1 cellular context compared by ENCODE assay signal in genomic region chr3:51999861-52000260, GRCh38.
TF ChIP-seq lines count a peak whose summit lies in the region.

No MANE protein-coding gene starts in this region.

TF ChIP-seq in HepG2, 621 proteins besides CTCF, POLR2A, EP300 and RAD21:
- no peak for TF ChIP-seq RCOR2 (CRISPR knock-in tag; IDR thresholded peaks at IDR 0.05)
- TF ChIP-seq ARID4A (CRISPR knock-in tag; IDR thresholded peaks at IDR 0.05; ENCODE audit: borderline replicate concordance), result no peak
- no peak for TF ChIP-seq ATF7-NPFF (CRISPR knock-in tag; IDR thresholded peaks at IDR 0.05; ENCODE audit: low read depth)
- TF ChIP-seq HOXA3 (CRISPR knock-in tag; IDR thresholded peaks at IDR 0.05), result no peak
- TF ChIP-seq FOXK1 (CRISPR knock-in tag; IDR thresholded peaks at IDR 0.05; ENCODE audit: borderline replicate concordance, low read depth), result no peak
TF ChIP-seq in HepG2: peak in this region for 0.
